11 cellular contexts compared by ENCODE assay signal in genomic region chr7:55565693-55566092, GRCh38. TPM values are rescaled to one million over a fixed set of nuclear protein-coding genes. Genes with fewer than 3 reads are reported as not detected.
DNase-seq lines count a peak whose midpoint lies in the region; ATAC-seq and TF ChIP-seq lines count a peak whose summit lies in the region.
"Had no signal": no experiment of that assay in that cellular context is flagged by ENCODE, and none has a peak within 500 bp of the region (broad histone marks: within the 10 kb centered on the region; RNA-seq: fewer than 3 reads in every experiment).

No MANE protein-coding gene starts in this region.

- H3K36me3 ChIP-seq in Loucy (ENCODE audit: insufficient read depth, low read length) (no peaks in the 10 kb centered on the region), adrenal gland (replicated peaks in 1 of 2) (no peaks in the 10 kb centered on the region), tibial artery (no peaks in the 10 kb centered on the region)

- H3K27ac Mint-ChIP-seq in activated T-cell treated with anti-CD3 and anti-CD28 coated beads, Interleukin-2, amount 50 U/mL, for 24 hours, result peak overlapping the region; percentile 60
- peak overlapping the region; percentile 83 for H3K27ac Mint-ChIP-seq in activated naive CD8-positive, alpha-beta T cell treated with anti-CD3 and anti-CD28 coated beads, Interleukin-2, amount 50 U/mL, for 24 hours

- 79 to 87% (median 82%) methylated on average over 3 of the region's 3 CpGs for WGBS in adrenal gland, 4 donors

- peaks cover 87% of the 10 kb centered on the region for H4K20me1 ChIP-seq in Loucy (ENCODE audit: insufficient read depth, low read length, poor library complexity, severe bottlenecking)

- intact Hi-C loops in adrenal gland (cut with DNase I), result no loop called here
- intact Hi-C loops in tibial artery (cut with DNase I; ENCODE audit: low total_unique reads), result loop anchor here (10.0 kb wide), 1 partner anchor 811 kb away; the partner anchor contains the start of gene SEC61G

- peak overlapping the region; percentile 48 for H3K4me2 ChIP-seq in Loucy (ENCODE audit: low read depth, low read length, poor library complexity, severe bottlenecking)

- TF ChIP-seq POLR2A in adrenal gland (IDR thresholded peaks at IDR 0.05), result no peak

- peaks cover 100% of the 10 kb centered on the region for H3K79me2 ChIP-seq in Loucy (ENCODE audit: insufficient read depth, low read length)

- no peaks in the 10 kb centered on the region for H3K9me3 ChIP-seq in Loucy (ENCODE audit: insufficient read depth, low read depth, low read length)
- no peaks in the 10 kb centered on the region for H3K9me3 ChIP-seq in adrenal gland (replicated peaks in 1 of 3)
- no peaks in the 10 kb centered on the region for H3K9me3 ChIP-seq in tibial artery

- H3K27ac ChIP-seq in adrenal gland, result no peak overlapping the region
- H3K27ac ChIP-seq in tibial artery, result no peak overlapping the region

- peak overlapping the region; percentile 1 for H3K4me3 Mint-ChIP-seq in activated T-cell treated with anti-CD3 and anti-CD28 coated beads, Interleukin-2, amount 50 U/mL, for 24 hours
- peak overlapping the region; percentile 55 for H3K4me3 Mint-ChIP-seq in activated naive CD8-positive, alpha-beta T cell treated with anti-CD3 and anti-CD28 coated beads, Interleukin-2, amount 50 U/mL, for 24 hours

- H3K4me1 ChIP-seq in Loucy (ENCODE audit: insufficient read depth, low read length, poor library complexity, severe bottlenecking) (peaks cover 53% of the 10 kb centered on the region), adrenal gland (replicated peaks in 1 of 2) (peaks cover 0 to 29% of the 10 kb centered on the region in 2 donors), tibial artery (peaks cover 0 to 37% (median 16%) of the 10 kb centered on the region in 4 donors)

- no peaks in the 10 kb centered on the region for H3F3A ChIP-seq in Loucy (ENCODE audit: low read depth)

- H3K4me3 ChIP-seq in Loucy (ENCODE audit: low read length, poor library complexity, severe bottlenecking) (no peak overlapping the region), adrenal gland (no peak overlapping the region), tibial artery (no peak overlapping the region)

- H3K9ac ChIP-seq in Loucy (ENCODE audit: low read depth, low read length, poor library complexity, severe bottlenecking), result no peak overlapping the region

- no peaks in the 10 kb centered on the region for H3K9me3 Mint-ChIP-seq in activated T-cell treated with anti-CD3 and anti-CD28 coated beads, Interleukin-2, amount 50 U/mL, for 24 hours
- H3K9me3 Mint-ChIP-seq in activated naive CD8-positive, alpha-beta T cell treated with anti-CD3 and anti-CD28 coated beads, Interleukin-2, amount 50 U/mL, for 24 hours, result no peaks in the 10 kb centered on the region

- H3K9me2 ChIP-seq in Loucy (replicated peaks; ENCODE audit: low read depth, low read length), result no peaks in the 10 kb centered on the region

- ATAC-seq in activated naive CD8-positive, alpha-beta T cell treated with anti-CD3 and anti-CD28 coated beads, Interleukin-2, amount 50 U/mL, for 24 hours, result no peak
- ATAC-seq: Right ventricle myocardium inferior had no signal

- H3K36me3 Mint-ChIP-seq in activated T-cell treated with anti-CD3 and anti-CD28 coated beads, Interleukin-2, amount 50 U/mL, for 24 hours (ENCODE audit: low read depth), result peaks cover 50% of the 10 kb centered on the region
- H3K36me3 Mint-ChIP-seq in activated naive CD8-positive, alpha-beta T cell treated with anti-CD3 and anti-CD28 coated beads, Interleukin-2, amount 50 U/mL, for 24 hours (ENCODE audit: low read depth), result peaks cover 27% of the 10 kb centered on the region

- peaks cover 89% of the 10 kb centered on the region for H3K4me1 Mint-ChIP-seq in activated T-cell treated with anti-CD3 and anti-CD28 coated beads, Interleukin-2, amount 50 U/mL, for 24 hours (ENCODE audit: low read depth)
- peaks cover 89% of the 10 kb centered on the region for H3K4me1 Mint-ChIP-seq in activated naive CD8-positive, alpha-beta T cell treated with anti-CD3 and anti-CD28 coated beads, Interleukin-2, amount 50 U/mL, for 24 hours

- H3K27me3 ChIP-seq in Loucy (ENCODE audit: insufficient read depth, low read length, poor library complexity, severe bottlenecking), result no peaks in the 10 kb centered on the region
- H3K27me3 ChIP-seq in adrenal gland, result no peaks in the 10 kb centered on the region
- H3K27me3 ChIP-seq in tibial artery, result no peaks in the 10 kb centered on the region

- no peaks in the 10 kb centered on the region for H3K27me3 Mint-ChIP-seq in activated T-cell treated with anti-CD3 and anti-CD28 coated beads, Interleukin-2, amount 50 U/mL, for 24 hours
- no peaks in the 10 kb centered on the region for H3K27me3 Mint-ChIP-seq in activated naive CD8-positive, alpha-beta T cell treated with anti-CD3 and anti-CD28 coated beads, Interleukin-2, amount 50 U/mL, for 24 hours

- TF ChIP-seq CTCF in Loucy (conservative IDR thresholded peaks at IDR 0.05; ENCODE audit: low read length) (no peak), adrenal gland (IDR thresholded peaks at IDR 0.05) (no peak), tibial artery (IDR thresholded peaks at IDR 0.05) (no peak)

- DNase-seq in activated T-cell treated with anti-CD3 and anti-CD28 coated beads, Interleukin-2, amount 50 U/mL, for 24 hours, result no peak
- DNase-seq in activated T-cell treated with anti-CD3 and anti-CD28 coated beads, Interleukin-2, amount 50 U/mL, for 1 hour, result no peak
- no peak for DNase-seq in activated naive CD8-positive, alpha-beta T cell treated with anti-CD3 and anti-CD28 coated beads, Interleukin-2, amount 50 U/mL, for 24 hours
- peak; percentile 31 for DNase-seq in stimulated activated CD8-positive, alpha-beta memory T cell treated with anti-CD3 and anti-CD28 coated beads, Interleukin-4, amount 100 ng/mL, for 48 hours
- DNase-seq in adrenal gland (no peak), tibial artery (no peak), OCI-M2 (lab: John Stamatoyannopoulos, UW; ENCODE audit: unreplicated experiment) (no peak)
- DNase-seq: activated effector memory CD4-positive, alpha-beta T cell treated with anti-CD3 and anti-CD28 coated beads, Interleukin-2, amount 50 U/mL, for 16 hours; stimulated activated CD4-positive, alpha-beta T cell treated with anti-CD3 and anti-CD28 coated beads, Interleukin-2, amount 100 ng/mL, for 48 hours had no signal

- no peak overlapping the region for H2AFZ ChIP-seq in Loucy (ENCODE audit: low read length)

RNA-seq across cellular contexts. Expression of gene VOPP1, which starts 6.6 kb away (rescaled TPM):
- 10 to 100 TPM; 30.3 to 60.7 (median 38.2) TPM for total RNA-seq in adrenal gland
- polyA plus RNA-seq in adrenal gland, result 10 to 100 TPM; 13.6 to 16.7 (median 14.2) TPM
